Comparison of ENCODE assay signal across 8 cellular contexts in the genomic region with DNA sequence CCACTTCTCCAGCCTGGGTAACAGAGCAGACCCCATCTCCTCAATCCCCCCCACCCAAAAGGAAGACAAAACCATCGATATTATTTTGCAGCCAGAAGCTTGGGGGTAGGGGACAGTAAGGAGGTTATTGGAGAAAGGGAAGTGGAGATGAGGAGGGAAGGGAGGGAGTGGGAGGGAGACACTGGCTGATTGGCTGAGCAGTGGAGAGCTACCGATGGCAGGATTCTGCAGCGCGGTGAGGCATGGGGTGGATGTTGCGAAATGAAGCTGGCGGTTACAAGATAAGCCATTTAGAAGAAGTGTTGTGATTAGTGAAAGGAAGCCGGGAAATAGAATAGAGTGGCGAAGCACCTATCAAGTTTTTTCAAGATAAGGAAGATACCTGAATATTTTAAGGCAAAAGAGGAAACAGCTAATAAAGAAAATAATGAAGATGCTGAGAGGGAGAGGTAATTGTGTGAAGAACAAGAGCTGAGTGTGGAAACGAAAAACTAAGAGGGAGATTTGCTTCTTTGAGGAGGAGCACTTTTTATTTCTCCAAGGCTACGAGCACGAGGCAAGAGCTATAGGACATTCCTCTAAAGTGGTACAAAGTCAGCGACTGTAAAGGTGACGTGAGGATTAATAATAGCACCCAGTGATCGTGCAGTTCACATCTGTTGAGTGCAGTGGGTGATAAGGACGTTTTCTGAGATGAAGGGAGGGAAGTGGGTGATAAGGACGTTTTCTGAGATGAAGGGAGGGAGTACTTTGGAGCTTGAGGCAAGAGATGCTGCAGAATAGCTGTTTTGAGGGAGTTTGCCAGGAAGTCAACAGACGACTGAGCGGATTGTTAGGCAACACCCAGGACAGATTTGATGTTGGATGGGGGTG.
A peak's percentile ranks its signal among the peaks of the same experiment; 100 is the strongest.
DNase-seq lines count a peak whose midpoint lies in the region; ATAC-seq and TF ChIP-seq lines count a peak whose summit lies in the region.

No MANE protein-coding gene starts in this region.

- TF ChIP-seq CTCF in adrenal gland (IDR thresholded peaks at IDR 0.05) (no peak), left lung (IDR thresholded peaks at IDR 0.05) (no peak)

- peak; percentile 90 for ATAC-seq in left lung
- ATAC-seq in GM19463 (IDR thresholded peaks at IDR 0.05; ENCODE audit: unreplicated experiment): no peak
- no peak for ATAC-seq in HG02970 (IDR thresholded peaks at IDR 0.05; ENCODE audit: low FRiP score, unreplicated experiment)

- H3K36me3 ChIP-seq in adrenal gland (replicated peaks in 1 of 2): no peaks in the 10 kb centered on the region
- no peaks in the 10 kb centered on the region for H3K36me3 ChIP-seq in left lung

- H3K27me3 ChIP-seq in adrenal gland: no peaks in the 10 kb centered on the region
- no peaks in the 10 kb centered on the region for H3K27me3 ChIP-seq in left lung

- H3K27ac ChIP-seq in adrenal gland: no peak overlapping the region
- H3K27ac ChIP-seq in left lung: peak overlapping the region; percentile 31 to 76

- H3K4me3 ChIP-seq in adrenal gland (no peak overlapping the region), left lung (peak overlapping the region in 1 of 2 donors; percentile 28)

- 57 to 65% (median 60%) methylated on average over 18 of the region's 18 CpGs for WGBS in adrenal gland, 4 donors

- TF ChIP-seq POLR2A in adrenal gland (IDR thresholded peaks at IDR 0.05): no peak

- peak; percentile 34 for DNase-seq in stimulated activated CD4-positive, alpha-beta T cell treated with anti-CD3 and anti-CD28 coated beads, Interleukin-1b, Interleukin-23, amount 100 ng/mL, for 48 hours
- DNase-seq in stimulated activated CD4-positive, alpha-beta T cell treated with anti-CD3 and anti-CD28 coated beads, Interleukin-4, amount 100 ng/mL, for 24 hours: no peak
- DNase-seq in adrenal gland (peak in 4 of 7 donors; percentile 26 to 61 (median 38)), left lung (peak; percentile 80 to 86), NCI-H524 treated with DMSO at 0.1 percent for 48 hours (lab: John Stamatoyannopoulos, UW) (no peak), EL (no peak)

- intact Hi-C loops in adrenal gland (cut with DNase I) (no loop called here), left lung (cut with DNase I) (no loop called here)

- no peaks in the 10 kb centered on the region for H3K9me3 ChIP-seq in adrenal gland (replicated peaks in 1 of 3)
- H3K9me3 ChIP-seq in left lung: no peaks in the 10 kb centered on the region

- no peaks in the 10 kb centered on the region for H3K4me1 ChIP-seq in adrenal gland (replicated peaks in 1 of 2)
- H3K4me1 ChIP-seq in left lung: peaks cover 0 to 51% of the 10 kb centered on the region in 2 donors

Comparison
In these comparisons a context has a peak if more than half of its experiments do, and no peak if none do; other contexts are left out.
1. DNase-seq: peak in stimulated activated CD4-positive, alpha-beta T cell treated with anti-CD3 and anti-CD28 coated beads, Interleukin-1b, Interleukin-23, amount 100 ng/mL, for 48 hours (single experiment), adrenal gland (4 of 7) and left lung (2 of 2); none in stimulated activated CD4-positive, alpha-beta T cell treated with anti-CD3 and anti-CD28 coated beads, Interleukin-4, amount 100 ng/mL, for 24 hours (single experiment), NCI-H524 treated with DMSO at 0.1 percent for 48 hours (single experiment) and EL (single experiment).
2. H3K27ac ChIP-seq: peak in left lung (2 of 2); none in adrenal gland (0 of 5).